Comparison of ENCODE assay signal across 11 cellular contexts in genomic region chr3:130820976-130821375, GRCh38.
DNase-seq lines count a peak whose midpoint lies in the region; ATAC-seq, FAIRE-seq and TF ChIP-seq lines count a peak whose summit lies in the region.
"Had no signal": no experiment of that assay in that cellular context is flagged by ENCODE, and none has a peak within 500 bp of the region (broad histone marks: within the 10 kb centered on the region; RNA-seq: fewer than 3 reads in every experiment).

No MANE protein-coding gene starts in this region.

- no peak overlapping the region for H4K12ac ChIP-seq in trophoblast cell (ENCODE audit: low read depth, low read length)

- H2BK120ac ChIP-seq in trophoblast cell (ENCODE audit: insufficient read depth, low read length, poor library complexity): no peak overlapping the region

- DNase-seq in GM04504 (ENCODE audit: low read depth) (peak; percentile 28), NOMO-1 treated with dmso at 0.1 percent for 144 hours (lab: John Stamatoyannopoulos, UW; ENCODE audit: unreplicated experiment) (peak; percentile 93), epithelial cell of prostate (ENCODE audit: low read depth, low spot score) (peak; percentile 58), trophoblast cell (peak; percentile 38 to 77), GM12892 (ENCODE audit: insufficient read length) (no peak), chondrocyte (ENCODE audit: low spot score) (no peak)
- no peak for DNase-seq in activated CD8-positive, alpha-beta memory T cell treated with anti-CD3 and anti-CD28 coated beads, Interleukin-2, amount 10 ng/mL, durations not matched to agents 7 days and 5 days
- DNase-seq: central memory CD4-positive, alpha-beta T cell; NCI-H187 had no signal

- no peak for TF ChIP-seq CTCF in chondrocyte (IDR thresholded peaks at IDR 0.05)

- no peak overlapping the region for H2AFZ ChIP-seq in trophoblast cell (ENCODE audit: insufficient read depth, low read length, poor library complexity)

- TF ChIP-seq POLR2A in GM12892 (IDR thresholded peaks at IDR 0.05; ENCODE audit: low read depth, low read length): no peak

- no CpG with 5 or more reads among the region's 2 CpGs for WGBS in trophoblast cell (ENCODE audit: extremely low coverage, insufficient coverage, insufficient read length)

- H2BK12ac ChIP-seq in trophoblast cell (ENCODE audit: low read length): no peak overlapping the region

- no peak overlapping the region for H3K4me3 Mint-ChIP-seq in chondrocyte (ENCODE audit: unreplicated experiment)
- H3K4me3 Mint-ChIP-seq in activated CD8-positive, alpha-beta memory T cell treated with anti-CD3 and anti-CD28 coated beads, Interleukin-2, amount 10 ng/mL, durations not matched to agents 7 days and 5 days: no peak overlapping the region

- H3K27ac Mint-ChIP-seq in chondrocyte (ENCODE audit: unreplicated experiment): no peak overlapping the region
- H3K27ac Mint-ChIP-seq in activated CD8-positive, alpha-beta memory T cell treated with anti-CD3 and anti-CD28 coated beads, Interleukin-2, amount 10 ng/mL, durations not matched to agents 7 days and 5 days: no peak overlapping the region

- no peaks in the 10 kb centered on the region for H3K36me3 ChIP-seq in trophoblast cell (ENCODE audit: control insufficient read depth in 1 of 2, insufficient read depth in 2 of 2, low read length in 2 of 2)
- H3K36me3 ChIP-seq: HAP-1 had no signal

- H3K4me1 ChIP-seq in trophoblast cell (ENCODE audit: control insufficient read depth in 1 of 2, insufficient read depth in 2 of 2, low read length in 2 of 2): no peaks in the 10 kb centered on the region
- H3K4me1 ChIP-seq: HAP-1 had no signal

- ATAC-seq in GM21529 (IDR thresholded peaks at IDR 0.05; ENCODE audit: unreplicated experiment): no peak
- no peak for ATAC-seq in activated CD8-positive, alpha-beta memory T cell treated with anti-CD3 and anti-CD28 coated beads, Interleukin-2, amount 10 ng/mL, durations not matched to agents 7 days and 5 days

- H3K9me3 ChIP-seq in trophoblast cell (ENCODE audit: insufficient read depth, low read depth, low read length): no peaks in the 10 kb centered on the region
- H3K9me3 ChIP-seq: HAP-1 had no signal

- no peak overlapping the region for H3K23ac ChIP-seq in trophoblast cell (ENCODE audit: low read length)

- H2BK5ac ChIP-seq in trophoblast cell (ENCODE audit: low read depth, low read length, poor library complexity): no peak overlapping the region

- H3K9me3 Mint-ChIP-seq in chondrocyte (ENCODE audit: low read depth): no peaks in the 10 kb centered on the region
- H3K9me3 Mint-ChIP-seq in activated CD8-positive, alpha-beta memory T cell treated with anti-CD3 and anti-CD28 coated beads, Interleukin-2, amount 10 ng/mL, durations not matched to agents 7 days and 5 days (ENCODE audit: low read depth): no peaks in the 10 kb centered on the region

- no peak for FAIRE-seq in GM12892 (lab: Jason Lieb, UNC)

- no peaks in the 10 kb centered on the region for H3K79me2 ChIP-seq in trophoblast cell (ENCODE audit: control insufficient read depth, insufficient read depth, low read length, poor library complexity)

- H2AK5ac ChIP-seq in trophoblast cell (ENCODE audit: low read length): no peak overlapping the region

- H3K4me1 Mint-ChIP-seq in chondrocyte (ENCODE audit: low read depth): no peaks in the 10 kb centered on the region
- H3K4me1 Mint-ChIP-seq in activated CD8-positive, alpha-beta memory T cell treated with anti-CD3 and anti-CD28 coated beads, Interleukin-2, amount 10 ng/mL, durations not matched to agents 7 days and 5 days: no peaks in the 10 kb centered on the region

- H3K4ac ChIP-seq in trophoblast cell (ENCODE audit: low read depth, low read length): no peak overlapping the region

- no peak overlapping the region for H3K9ac ChIP-seq in trophoblast cell (ENCODE audit: low read length)

- H3K27me3 ChIP-seq in trophoblast cell (ENCODE audit: insufficient read depth, low read length): no peaks in the 10 kb centered on the region

- H3K79me1 ChIP-seq in trophoblast cell (ENCODE audit: low read length): no peaks in the 10 kb centered on the region

- no peak overlapping the region for H4K91ac ChIP-seq in trophoblast cell (ENCODE audit: low read depth, low read length)

- peak overlapping the region; percentile 25 for H3K27ac ChIP-seq in epithelial cell of prostate
- no peak overlapping the region for H3K27ac ChIP-seq in trophoblast cell (ENCODE audit: low read depth, low read length)

- H3K14ac ChIP-seq in trophoblast cell (ENCODE audit: low read length): no peak overlapping the region

- no peaks in the 10 kb centered on the region for H3K36me3 Mint-ChIP-seq in chondrocyte (ENCODE audit: low read depth)
- H3K36me3 Mint-ChIP-seq in activated CD8-positive, alpha-beta memory T cell treated with anti-CD3 and anti-CD28 coated beads, Interleukin-2, amount 10 ng/mL, durations not matched to agents 7 days and 5 days: no peaks in the 10 kb centered on the region

- H3K4me2 ChIP-seq in trophoblast cell (ENCODE audit: low read length): no peak overlapping the region

- no peak overlapping the region for H3K4me3 ChIP-seq in trophoblast cell (ENCODE audit: low read depth, low read length)
- H3K4me3 ChIP-seq: HAP-1 had no signal

- H4K8ac ChIP-seq in trophoblast cell (ENCODE audit: low read depth, low read length): no peak overlapping the region

- no peak overlapping the region for H3K18ac ChIP-seq in trophoblast cell (ENCODE audit: low read length)

- H3K27me3 Mint-ChIP-seq in chondrocyte (ENCODE audit: low read depth): peaks cover 29% of the 10 kb centered on the region
- peaks cover 40% of the 10 kb centered on the region for H3K27me3 Mint-ChIP-seq in activated CD8-positive, alpha-beta memory T cell treated with anti-CD3 and anti-CD28 coated beads, Interleukin-2, amount 10 ng/mL, durations not matched to agents 7 days and 5 days

- CTCF ChIA-PET in activated CD8-positive, alpha-beta memory T cell treated with anti-CD3 and anti-CD28 coated beads, Interleukin-2, amount 10 ng/mL, durations not matched to agents 7 days and 5 days (lab: Charles Lee): interaction anchor here (0.9 kb wide), 1 partner anchor 27 kb away, joined by 3 read pairs; no protein-coding TSS in a partner anchor

Comparison
In these comparisons a context has a peak if more than half of its experiments do, and no peak if none do; other contexts are left out.
1. DNase-seq: peak in GM04504 (single experiment), NOMO-1 treated with dmso at 0.1 percent for 144 hours (single experiment), epithelial cell of prostate (single experiment) and trophoblast cell (2 of 2); none in GM12892 (single experiment), chondrocyte (single experiment) and activated CD8-positive, alpha-beta memory T cell treated with anti-CD3 and anti-CD28 coated beads, Interleukin-2, amount 10 ng/mL, durations not matched to agents 7 days and 5 days (single experiment).